In genomic region chr5:178605788-178606187, GRCh38 we compare ENCODE assay signal across 28 cellular contexts. TPM values are rescaled to one million over a fixed set of nuclear protein-coding genes. Genes with fewer than 3 reads are reported as not detected.
"Had no signal": no experiment of that assay in that cellular context is flagged by ENCODE, and none has a peak within 500 bp of the region (broad histone marks: within the 10 kb centered on the region; RNA-seq: fewer than 3 reads in every experiment).

No MANE protein-coding gene starts in this region.

- H3K9me3 ChIP-seq: adrenal gland, body of pancreas, breast epithelium, Peyer's patch, SJSA1, SK-N-SH had no signal

- H3K4me1 ChIP-seq: body of pancreas, breast epithelium, Peyer's patch, SJSA1 had no signal

- H3K4me3 ChIP-seq: adrenal gland, body of pancreas, breast epithelium, Peyer's patch, SJSA1 had no signal

- H3K27me3 ChIP-seq: adrenal gland, body of pancreas, breast epithelium, Peyer's patch, SJSA1 had no signal

- ATAC-seq: activated CD8-positive, alpha-beta T cell treated with anti-CD3 and anti-CD28 coated beads for 36 hours; body of pancreas had no signal

- H3K27ac ChIP-seq: adrenal gland, body of pancreas, breast epithelium, KMS-11, Peyer's patch, SJSA1 had no signal

- H3K27me3 Mint-ChIP-seq: activated CD4-positive, alpha-beta T cell treated with anti-CD3 and anti-CD28 coated beads, Interleukin-2, amount 10 ng/mL, durations not matched to agents 24 days and 14 days; activated CD8-positive, alpha-beta T cell treated with anti-CD3 and anti-CD28 coated beads for 36 hours; activated naive CD4-positive, alpha-beta T cell treated with anti-CD3 and anti-CD28 coated beads, Interleukin-2, amount 10 ng/mL, durations not matched to agents 7 days and 5 days; activated naive CD8-positive, alpha-beta T cell treated with anti-CD3 and anti-CD28 coated beads, Interleukin-2, amount 10 ng/mL, durations not matched to agents 7 days and 5 days; activated T-cell treated with anti-CD3 and anti-CD28 coated beads, Interleukin-2, amount 50 U/mL, for 24 hours had no signal

- H3K4me1 Mint-ChIP-seq: activated naive CD4-positive, alpha-beta T cell treated with anti-CD3 and anti-CD28 coated beads, Interleukin-2, amount 10 ng/mL, durations not matched to agents 7 days and 5 days; activated naive CD8-positive, alpha-beta T cell treated with anti-CD3 and anti-CD28 coated beads, Interleukin-2, amount 10 ng/mL, durations not matched to agents 7 days and 5 days had no signal

- H3K27ac Mint-ChIP-seq: activated CD4-positive, alpha-beta T cell treated with anti-CD3 and anti-CD28 coated beads, Interleukin-2, amount 10 ng/mL, durations not matched to agents 24 days and 14 days; activated naive CD4-positive, alpha-beta T cell treated with anti-CD3 and anti-CD28 coated beads, Interleukin-2, amount 10 ng/mL, durations not matched to agents 7 days and 5 days; activated naive CD8-positive, alpha-beta T cell treated with anti-CD3 and anti-CD28 coated beads, Interleukin-2, amount 10 ng/mL, durations not matched to agents 7 days and 5 days; activated T-helper 1 cell treated with anti-CD3 and anti-CD28 coated beads, Interleukin-12 subunit alpha, Interleukin-12 subunit beta, Interleukin-2, Interleukin-4 antibody, amounts not matched to agents 30 ng/mL and 10 ng/mL and 1 ng/mL, durations not matched to agents 14 hours and 24 hours and 36 hours; T-helper 1 cell treated with Interleukin-12 subunit alpha and Interleukin-12 subunit beta and Interleukin-4 antibody, amounts not matched to agents 30 μg/mL and 1 μg/mL, for 36 hours; T-helper 2 cell treated with Interferon-gamma antibody and Interleukin-4, amounts not matched to agents 5 μg/mL and 100 μg/mL, for 36 hours had no signal

- H3K9me3 Mint-ChIP-seq: activated CD8-positive, alpha-beta T cell treated with anti-CD3 and anti-CD28 coated beads for 36 hours; activated naive CD4-positive, alpha-beta T cell treated with anti-CD3 and anti-CD28 coated beads, Interleukin-2, amount 10 ng/mL, durations not matched to agents 7 days and 5 days; activated naive CD8-positive, alpha-beta T cell treated with anti-CD3 and anti-CD28 coated beads, Interleukin-2, amount 10 ng/mL, durations not matched to agents 7 days and 5 days; activated T-cell treated with anti-CD3 and anti-CD28 coated beads, Interleukin-2, amount 50 U/mL, for 24 hours; T-helper 1 cell treated with Interleukin-12 subunit alpha and Interleukin-12 subunit beta and Interleukin-4 antibody, amounts not matched to agents 30 μg/mL and 1 μg/mL, for 36 hours; T-helper 2 cell treated with Interferon-gamma antibody and Interleukin-4, amounts not matched to agents 5 μg/mL and 100 μg/mL, for 36 hours had no signal

- DNase-seq: activated CD4-positive, alpha-beta T cell treated with anti-CD3 and anti-CD28 coated beads, Interleukin-2, amount 50 U/mL, for 4 hours; activated CD8-positive, alpha-beta T cell treated with anti-CD3 and anti-CD28 coated beads for 36 hours; activated gamma-delta T cell treated with Interleukin-2 at 50 U/mL for 16 hours; activated naive CD4-positive, alpha-beta T cell treated with anti-CD3 and anti-CD28 coated beads, Interleukin-2, amount 10 ng/mL, durations not matched to agents 7 days and 5 days; activated naive CD8-positive, alpha-beta T cell treated with anti-CD3 and anti-CD28 coated beads, Interleukin-2, amount 10 ng/mL, durations not matched to agents 7 days and 5 days; activated T-cell treated with anti-CD3 and anti-CD28 coated beads, Interleukin-2, amount 50 U/mL, for 24 hours; body of pancreas; MM.1S; NCI-H1092; NCI-H1436 treated with DMSO at 0.1 percent for 48 hours; NCI-H1694 treated with DMSO at 0.1 percent for 48 hours; NCI-H2029; NCI-H345; NCI-H524 treated with DMSO at 0.1 percent for 48 hours; Peyer's patch; RPMI8226; SHP77 treated with DMSO at 0.1 percent for 48 hours; SK-N-SH had no signal

- H3K4me3 Mint-ChIP-seq: activated CD4-positive, alpha-beta T cell treated with anti-CD3 and anti-CD28 coated beads, Interleukin-2, amount 10 ng/mL, durations not matched to agents 24 days and 14 days; activated CD8-positive, alpha-beta T cell treated with anti-CD3 and anti-CD28 coated beads for 36 hours; activated naive CD4-positive, alpha-beta T cell treated with anti-CD3 and anti-CD28 coated beads, Interleukin-2, amount 10 ng/mL, durations not matched to agents 7 days and 5 days; activated naive CD8-positive, alpha-beta T cell treated with anti-CD3 and anti-CD28 coated beads, Interleukin-2, amount 10 ng/mL, durations not matched to agents 7 days and 5 days; activated T-cell treated with anti-CD3 and anti-CD28 coated beads, Interleukin-2, amount 50 U/mL, for 24 hours; activated T-helper 1 cell treated with anti-CD3 and anti-CD28 coated beads, Interleukin-12 subunit alpha, Interleukin-12 subunit beta, Interleukin-2, Interleukin-4 antibody, amounts not matched to agents 30 ng/mL and 10 ng/mL and 1 ng/mL, durations not matched to agents 14 hours and 24 hours and 36 hours; T-helper 1 cell treated with Interleukin-12 subunit alpha and Interleukin-12 subunit beta and Interleukin-4 antibody, amounts not matched to agents 30 μg/mL and 1 μg/mL, for 36 hours; T-helper 2 cell treated with Interferon-gamma antibody and Interleukin-4, amounts not matched to agents 5 μg/mL and 100 μg/mL, for 36 hours had no signal

RNA-seq across cellular contexts. Expression of gene COL23A1, which starts 15.6 kb away (rescaled TPM):
- total RNA-seq: activated T-helper 1 cell treated with anti-CD3 and anti-CD28 coated beads, Interleukin-12 subunit alpha, Interleukin-12 subunit beta, Interleukin-2, Interleukin-4 antibody, amounts not matched to agents 30 ng/mL and 10 ng/mL and 1 ng/mL, durations not matched to agents 14 hours and 24 hours and 36 hours; body of pancreas; LHCN-M2; NCI-H460; SJSA1 had no signal
